8 cellular contexts compared by ENCODE assay signal in the genomic region with DNA sequence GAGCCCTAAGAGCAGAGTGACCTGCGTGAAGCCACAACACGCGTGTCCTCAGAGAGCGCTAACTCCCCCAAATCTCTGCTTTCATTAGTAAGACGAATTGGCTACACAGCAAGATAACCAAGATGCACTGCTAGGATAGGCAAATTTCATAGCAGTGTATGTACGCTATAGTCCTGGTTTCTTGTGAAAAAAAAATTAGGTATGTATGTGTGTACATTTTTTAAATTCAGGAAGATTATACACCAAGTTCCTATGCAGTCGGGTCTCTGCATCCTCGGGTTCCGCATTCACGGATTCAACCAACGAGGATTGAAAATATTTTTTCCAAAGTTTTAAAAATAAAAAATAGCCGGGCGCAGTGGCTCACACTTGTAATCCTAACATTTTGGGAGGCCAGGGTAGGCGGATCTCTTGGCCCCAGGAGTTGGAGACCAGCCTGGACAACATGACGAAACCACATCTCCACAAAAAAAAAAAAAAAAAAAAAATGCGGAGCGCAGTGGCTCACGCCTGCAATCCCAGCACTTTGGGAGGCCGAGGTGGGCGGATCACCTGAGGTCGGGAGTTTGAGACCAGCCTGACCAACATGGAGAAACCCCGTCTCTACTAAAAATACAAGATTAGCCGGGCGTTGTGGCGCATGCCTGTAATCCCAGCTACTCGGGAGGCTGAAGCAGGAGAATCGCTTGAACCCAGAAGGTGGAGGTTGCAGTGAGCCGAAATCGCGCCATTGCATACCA. TPM values are rescaled to one million over a fixed set of nuclear protein-coding genes. Genes with fewer than 3 reads are reported as not detected.
DNase-seq lines count a peak whose midpoint lies in the region; ATAC-seq, FAIRE-seq and TF ChIP-seq lines count a peak whose summit lies in the region.
"Not testable (repeated sequence)": the region's sequence is repeated elsewhere in the genome, so short reads cannot be mapped to it uniquely, and the experiment has no call there.

No MANE protein-coding gene starts in this region.

- not testable (repeated sequence) for H3K36me3 Mint-ChIP-seq in activated CD4-positive, alpha-beta T cell treated with anti-CD3 and anti-CD28 coated beads for 36 hours (ENCODE audit: low read depth)

- peak overlapping the region; percentile 63 to 81 for H3K4ac ChIP-seq in mesenchymal stem cell (ENCODE audit: low read depth in 1 of 2, low read length in 2 of 2)

- not testable (repeated sequence) for DNase-seq in A549 (ENCODE audit: low read depth in 1 of 2, low spot score in 1 of 2); GM12865 (ENCODE audit: low read depth); MM.1S; activated CD4-positive, alpha-beta T cell treated with anti-CD3 and anti-CD28 coated beads for 36 hours; bronchial epithelial cell (ENCODE audit: low read depth); mesenchymal stem cell
- peak; percentile 87 for DNase-seq in sigmoid colon

- not testable (repeated sequence) for H3K27me3 Mint-ChIP-seq in activated CD4-positive, alpha-beta T cell treated with anti-CD3 and anti-CD28 coated beads for 36 hours

- not testable (repeated sequence) for H3K9me3 ChIP-seq in A549; MM.1S (replicated peaks; ENCODE audit: insufficient read depth, low read length); gastroesophageal sphincter; mesenchymal stem cell (ENCODE audit: control insufficient read depth, low read length); sigmoid colon

- H2AFZ ChIP-seq in MM.1S (ENCODE audit: low read length) (peak overlapping the region; percentile 99), mesenchymal stem cell (ENCODE audit: low read depth, low read length) (peak overlapping the region; percentile 99)

- TF ChIP-seq EP300 in A549 (IDR thresholded peaks at IDR 0.05); gastroesophageal sphincter (IDR thresholded peaks at IDR 0.05); sigmoid colon (IDR thresholded peaks at IDR 0.05): not testable (repeated sequence)

- H2BK15ac ChIP-seq in mesenchymal stem cell (ENCODE audit: low read depth, poor library complexity, severe bottlenecking): peak overlapping the region; percentile 48

- H3K27ac ChIP-seq in A549: peak overlapping the region; percentile 74 to 85
- peak overlapping the region; percentile 12; the same call in 1 of the 2 replicates for H3K27ac ChIP-seq in MM.1S (ENCODE audit: low read length)
- peak overlapping the region; percentile 90 to 98 (median 94) for H3K27ac ChIP-seq in gastroesophageal sphincter
- peak overlapping the region; percentile 44 for H3K27ac ChIP-seq in mesenchymal stem cell (ENCODE audit: low read length, poor library complexity, severe bottlenecking)
- peak overlapping the region; percentile 89 to 96 (median 93) for H3K27ac ChIP-seq in sigmoid colon

- CTCF ChIA-PET in A549 (lab: Yijun Ruan, JAX): interaction anchor here (2.3 kb wide), 1 partner anchor 8 kb away, joined by 7 read pairs; no protein-coding TSS in a partner anchor
- CTCF ChIA-PET in activated CD4-positive, alpha-beta T cell treated with anti-CD3 and anti-CD28 coated beads for 36 hours (lab: Charles Lee): interaction anchor here (0.7 to 1.7 kb wide), 5 partner anchors 43 to 455 kb away, joined by 3 to 6 read pairs (median 3); no protein-coding TSS in a partner anchor

- H2AK5ac ChIP-seq in mesenchymal stem cell (ENCODE audit: low read length, severe bottlenecking): not testable (repeated sequence)

- not testable (repeated sequence) for H3K9me3 Mint-ChIP-seq in activated CD4-positive, alpha-beta T cell treated with anti-CD3 and anti-CD28 coated beads for 36 hours (ENCODE audit: low read depth)

- ATAC-seq in A549; activated CD4-positive, alpha-beta T cell treated with anti-CD3 and anti-CD28 coated beads for 36 hours: not testable (repeated sequence)
- ATAC-seq in gastroesophageal sphincter: peak; percentile 60

- peak overlapping the region; percentile 89 for H3K4me3 Mint-ChIP-seq in activated CD4-positive, alpha-beta T cell treated with anti-CD3 and anti-CD28 coated beads for 36 hours

- H2BK12ac ChIP-seq in mesenchymal stem cell (ENCODE audit: low read length in 2 of 2): peak overlapping the region in 1 of 2 experiments; percentile 84

- H3K9me2 ChIP-seq in MM.1S (replicated peaks; ENCODE audit: insufficient read depth, low read length): not testable (repeated sequence)

- peak overlapping the region; percentile 89 for H4K91ac ChIP-seq in mesenchymal stem cell (ENCODE audit: low read length)

- intact Hi-C loops in activated CD4-positive, alpha-beta T cell treated with anti-CD3 and anti-CD28 coated beads for 36 hours (cut with DNase I, micrococcal nuclease): loop anchor here (1.0 to 5.0 kb wide), 13 partner anchors 42 to 895 kb away; partner anchors contain the start of genes AGBL3 (in 2 of the 2), CNOT4 (in 2 of the 2), CYREN (in 2 of the 2) and AKR1B1 (in 1 of the 2)
- intact Hi-C loops in sigmoid colon (cut with DNase I): loop anchor here (2.0 to 5.0 kb wide), 3 partner anchors 40 to 300 kb away; partner anchors contain the start of genes CNOT4 and TMEM140

- H3K18ac ChIP-seq in mesenchymal stem cell (ENCODE audit: low read depth in 1 of 2, low read length in 2 of 2): peak overlapping the region; percentile 79 to 92

- not testable (repeated sequence) for H3K36me3 ChIP-seq in MM.1S (replicated peaks; ENCODE audit: insufficient read depth, low read length); bronchial epithelial cell (ENCODE audit: control insufficient read depth, insufficient read depth, low read length); gastroesophageal sphincter; sigmoid colon
- peaks cover 4 to 18% of the 10 kb centered on the region in 2 experiments for H3K36me3 ChIP-seq in mesenchymal stem cell (ENCODE audit: control insufficient read depth in 1 of 2, insufficient read depth in 2 of 2, low read depth in 1 of 2, low read length in 2 of 2)

- H2BK120ac ChIP-seq in mesenchymal stem cell (ENCODE audit: low read depth, low read length): not testable (repeated sequence)

- not testable (repeated sequence) for H3K23ac ChIP-seq in mesenchymal stem cell (ENCODE audit: low read length in 2 of 2)

- FAIRE-seq in A549 (lab: Jason Lieb, UNC); bronchial epithelial cell (lab: Jason Lieb, UNC): not testable (repeated sequence)

- H3K79me1 ChIP-seq in mesenchymal stem cell (replicated peaks; ENCODE audit: low read length, poor library complexity, severe bottlenecking): not testable (repeated sequence)

- H3K4me1 Mint-ChIP-seq in activated CD4-positive, alpha-beta T cell treated with anti-CD3 and anti-CD28 coated beads for 36 hours: peaks cover 34% of the 10 kb centered on the region

- peak overlapping the region; percentile 96 for H4K8ac ChIP-seq in mesenchymal stem cell (ENCODE audit: low read length)

- H3K9ac ChIP-seq in MM.1S (ENCODE audit: low read length): peak overlapping the region; percentile 68
- H3K9ac ChIP-seq in mesenchymal stem cell (ENCODE audit: low read length): peak overlapping the region; percentile 93

- peak overlapping the region; percentile 46 for H2BK5ac ChIP-seq in mesenchymal stem cell (ENCODE audit: low read depth, low read length, poor library complexity, severe bottlenecking)

- not testable (repeated sequence) for H3K4me1 ChIP-seq in A549
- peaks cover 11% of the 10 kb centered on the region; the same call in 1 of the 2 replicates for H3K4me1 ChIP-seq in MM.1S (ENCODE audit: low read length)
- H3K4me1 ChIP-seq in gastroesophageal sphincter: peaks cover 0 to 36% (median 9%) of the 10 kb centered on the region in 3 donors
- H3K4me1 ChIP-seq in mesenchymal stem cell (ENCODE audit: control insufficient read depth, insufficient read depth, low read depth, low read length): peaks cover 19% of the 10 kb centered on the region
- peaks cover 0 to 22% (median 18%) of the 10 kb centered on the region in 4 donors for H3K4me1 ChIP-seq in sigmoid colon

- not testable (repeated sequence) for TF ChIP-seq CTCF in A549 (IDR thresholded peaks at IDR 0.05); GM12865 (IDR thresholded peaks at IDR 0.05; ENCODE audit: insufficient read depth, low read depth, low read length, missing control alignments); MM.1S (IDR thresholded peaks at IDR 0.05; ENCODE audit: low read length); bronchial epithelial cell (IDR thresholded peaks at IDR 0.05; ENCODE audit: insufficient read depth, low read length, severe bottlenecking); gastroesophageal sphincter (IDR thresholded peaks at IDR 0.05); sigmoid colon (IDR thresholded peaks at IDR 0.05)

- TF ChIP-seq POLR2A in A549 (IDR thresholded peaks at IDR 0.05; ENCODE audit: low read length); gastroesophageal sphincter (IDR thresholded peaks at IDR 0.05); sigmoid colon (IDR thresholded peaks at IDR 0.05): not testable (repeated sequence)

- H3K4me3 ChIP-seq in A549 (peak overlapping the region; percentile 76), GM12865 (ENCODE audit: low read depth, low read length) (peak overlapping the region; percentile 80), MM.1S (ENCODE audit: low read length) (peak overlapping the region; percentile 77), bronchial epithelial cell (ENCODE audit: low read depth, low read length) (peak overlapping the region; percentile 84), gastroesophageal sphincter (peak overlapping the region; percentile 91 to 93), mesenchymal stem cell (ENCODE audit: insufficient read depth in 1 of 2, low read depth in 1 of 2, low read length in 2 of 2) (peak overlapping the region; percentile 74 to 95), sigmoid colon (peak overlapping the region; percentile 67 to 83 (median 79))

- WGBS in A549 (ENCODE audit: missing lambda C conversion rate): 45% methylated on average over 30 of the region's 30 CpGs
- WGBS in gastroesophageal sphincter (ENCODE audit: low coverage in 1 of 2), 2 donors: 5 to 32% methylated on average over 8 to 18 of the region's 30 CpGs
- WGBS in mesenchymal stem cell: 72% methylated on average over 29 of the region's 30 CpGs
- 55 to 60% methylated on average over 30 of the region's 30 CpGs for WGBS in sigmoid colon, 2 donors

- peak overlapping the region in 1 of 2 experiments; percentile 78 for H3K14ac ChIP-seq in mesenchymal stem cell (ENCODE audit: low read length in 2 of 2)

- TF ChIP-seq RAD21 in A549 (conservative IDR thresholded peaks at IDR 0.05 in 1 of 2, IDR thresholded peaks at IDR 0.05 in 1 of 2): not testable (repeated sequence)

- not testable (repeated sequence) for H3K27me3 ChIP-seq in MM.1S (replicated peaks; ENCODE audit: insufficient read depth, low read length); bronchial epithelial cell (ENCODE audit: control insufficient read depth, insufficient read depth, low read length); gastroesophageal sphincter; mesenchymal stem cell (ENCODE audit: control insufficient read depth in 1 of 2, insufficient read depth in 1 of 2, low read length in 2 of 2); sigmoid colon

- not testable (repeated sequence) for H3K79me2 ChIP-seq in MM.1S (ENCODE audit: low read length)

- peak overlapping the region; percentile 65 for H3K27ac Mint-ChIP-seq in activated CD4-positive, alpha-beta T cell treated with anti-CD3 and anti-CD28 coated beads for 36 hours

- H3F3A ChIP-seq in MM.1S (ENCODE audit: insufficient read depth, low read length): not testable (repeated sequence)

- not testable (repeated sequence) for H4K20me1 ChIP-seq in MM.1S (ENCODE audit: insufficient read depth, low read length)

- POLR2A ChIA-PET in A549 (lab: Yijun Ruan, JAX): interaction anchor here (0.6 to 1.5 kb wide), 7 partner anchors 10 to 299 kb away, joined by 3 to 5 read pairs (median 3); partner anchors contain the start of gene CYREN
- POLR2A ChIA-PET in activated CD4-positive, alpha-beta T cell treated with anti-CD3 and anti-CD28 coated beads for 36 hours (lab: Charles Lee): interaction anchor here (0.6 to 1.4 kb wide), 3 partner anchors 12 to 423 kb away, joined by 4 to 8 read pairs (median 5); no protein-coding TSS in a partner anchor

- peak overlapping the region; percentile 87 for H3K4me2 ChIP-seq in A549
- H3K4me2 ChIP-seq in MM.1S (ENCODE audit: low read depth, low read length): peak overlapping the region; percentile 92
- peak overlapping the region; percentile 75 for H3K4me2 ChIP-seq in mesenchymal stem cell (ENCODE audit: low read length, poor library complexity, severe bottlenecking)

RNA-seq across cellular contexts. Expression of gene WDR91, which starts 0.8 kb away (rescaled TPM):
- polyA plus RNA-seq in A549 (2011; rRNA removed): 5.3 and 7.4 TPM in 2 replicates
- 7.2 and 9.6 TPM in 2 replicates for polyA plus RNA-seq in A549 (2012; cell fraction: cytosol; rRNA removed)
- polyA plus RNA-seq in A549 (2012; cell fraction: nucleus; rRNA removed): 25.7 and 29.1 TPM in 2 replicates
- 4.6 to 5.5 TPM (median 5.1 TPM) in 3 replicates for polyA plus RNA-seq in A549 (2017; fragmentation: RNase III; extraction: RNeasy Plus Mini Kit Qiagen cat#74134 plus additional on column Dnase treatment)
- 8.5 and 11.2 TPM in 2 replicates for polyA minus RNA-seq in A549 (2011; rRNA and poly(A)+ RNA removed)
- 10 to 100 TPM; 11.8 to 12.0 TPM for total RNA-seq in activated CD4-positive, alpha-beta T cell treated with anti-CD3 and anti-CD28 coated beads for 36 hours
- 4.7 and 6.9 TPM in 2 replicates for total RNA-seq in bronchial epithelial cell
- total RNA-seq in gastroesophageal sphincter: 10 to 100 TPM; 18.7 to 37.1 (median 30.0) TPM
- 4.2 TPM for polyA plus RNA-seq in mesenchymal stem cell (2013, experiment 1 of 2)
- 4.1 TPM for polyA plus RNA-seq in mesenchymal stem cell (2013, experiment 2 of 2)
- 10 to 100 TPM; 11.0 to 14.1 (median 11.4) TPM for total RNA-seq in sigmoid colon
- 1 to 10 TPM; 2.1 to 8.0 (median 4.2) TPM for polyA plus RNA-seq in sigmoid colon

RNA-seq across cellular contexts. Expression of gene STRA8, which starts 21.5 kb away (rescaled TPM):
- polyA plus RNA-seq in A549 (2011; rRNA removed): not detected in 2 replicates
- not detected in 2 replicates for polyA plus RNA-seq in A549 (2012; cell fraction: cytosol; rRNA removed)
- polyA plus RNA-seq in A549 (2012; cell fraction: nucleus; rRNA removed): 0.10 TPM in 1 of 2 replicates, not detected in the other
- not detected in 3 replicates for polyA plus RNA-seq in A549 (2017; fragmentation: RNase III; extraction: RNeasy Plus Mini Kit Qiagen cat#74134 plus additional on column Dnase treatment)
- not detected in 2 replicates for polyA minus RNA-seq in A549 (2011; rRNA and poly(A)+ RNA removed)
- total RNA-seq in activated CD4-positive, alpha-beta T cell treated with anti-CD3 and anti-CD28 coated beads for 36 hours: not detected
- total RNA-seq in bronchial epithelial cell: not detected in 2 replicates
- not detected for total RNA-seq in gastroesophageal sphincter
- polyA plus RNA-seq in mesenchymal stem cell (2013, experiment 1 of 2): not detected
- not detected for polyA plus RNA-seq in mesenchymal stem cell (2013, experiment 2 of 2)
- total RNA-seq in sigmoid colon: not detected
- not detected for polyA plus RNA-seq in sigmoid colon

RNA-seq across cellular contexts. Expression of gene CYREN, which starts 41.6 kb away (rescaled TPM):
- polyA plus RNA-seq in A549 (2011; rRNA removed) (69.1 and 70.4 TPM in 2 replicates), A549 (2017; fragmentation: RNase III; extraction: RNeasy Plus Mini Kit Qiagen cat#74134 plus additional on column Dnase treatment) (59.3 to 61.1 TPM (median 59.5 TPM) in 3 replicates), sigmoid colon (10 to 100 TPM; 34.3 to 41.4 (median 39.3) TPM)
- polyA plus RNA-seq in A549 (2012; cell fraction: cytosol; rRNA removed): 44.8 and 50.9 TPM in 2 replicates
- 29.7 and 31.2 TPM in 2 replicates for polyA plus RNA-seq in A549 (2012; cell fraction: nucleus; rRNA removed)
- polyA minus RNA-seq in A549 (2011; rRNA and poly(A)+ RNA removed): 73.6 and 76.3 TPM in 2 replicates
- total RNA-seq in activated CD4-positive, alpha-beta T cell treated with anti-CD3 and anti-CD28 coated beads for 36 hours: 10 to 100 TPM; 32.6 to 40.5 TPM
- total RNA-seq in bronchial epithelial cell (51.9 and 68.0 TPM in 2 replicates), gastroesophageal sphincter (10 to 100 TPM; 37.0 to 60.3 (median 49.7) TPM), sigmoid colon (10 to 100 TPM; 27.5 to 31.9 (median 29.2) TPM)
- 23.2 TPM for polyA plus RNA-seq in mesenchymal stem cell (2013, experiment 1 of 2)
- 23.5 TPM for polyA plus RNA-seq in mesenchymal stem cell (2013, experiment 2 of 2)

Comparison
In these comparisons a context has a peak if more than half of its experiments do, and no peak if none do; other contexts are left out.
1. H3K27ac ChIP-seq: peak in every context shown above with its lines; median percentile 94 in gastroesophageal sphincter; 93 in sigmoid colon; 80 in A549; 44 in mesenchymal stem cell; 12 in MM.1S.